Comparison of ENCODE assay signal across 8 cellular contexts in genomic region chr19:10835754-10836477, GRCh38. TPM values are rescaled to one million over a fixed set of nuclear protein-coding genes. Genes with fewer than 3 reads are reported as not detected.
DNase-seq lines count a peak whose midpoint lies in the region; ATAC-seq and TF ChIP-seq lines count a peak whose summit lies in the region.

TMED1 (minus strand) TSS chr19:10836212; CDS start chr19:10836191, 21 bp downstream.

- no peaks in the 10 kb centered on the region for H3K79me2 ChIP-seq in ACC112 (ENCODE audit: control insufficient read depth, insufficient read depth, low read length, unreplicated experiment)

- peak within 1 kb of the TSS; percentile 93 for H3K9ac ChIP-seq in iPS-20b (ENCODE audit: low read depth, low read length)

- intact Hi-C loops in breast epithelium (cut with DNase I; ENCODE audit: low total_unique reads): no loop called here

- peak; percentile 99 for DNase-seq in NCI-H2196 treated with DMSO at 0.1 percent for 48 hours (lab: John Stamatoyannopoulos, UW; ENCODE audit: unreplicated experiment)
- DNase-seq in breast epithelium (ENCODE audit: low spot score in 2 of 2): peak; percentile 100

- H3K27me3 ChIP-seq in ACC112 (ENCODE audit: insufficient read depth, low read length): no peaks in the 10 kb centered on the region
- no peaks in the 10 kb centered on the region for H3K27me3 ChIP-seq in breast epithelium
- H3K27me3 ChIP-seq in iPS-20b (ENCODE audit: insufficient read depth, low read length): peaks cover 4% of the 10 kb centered on the region; the same call in 1 of the 2 replicates

- TF ChIP-seq CTCF in VCaP (conservative IDR thresholded peaks at IDR 0.05) (no peak), breast epithelium (IDR thresholded peaks at IDR 0.05) (peak; percentile 56 to 91 (median 66))

- peak; percentile 48 for TF ChIP-seq POLR2A in breast epithelium (IDR thresholded peaks at IDR 0.05)

- H3K27ac ChIP-seq in ACC112 (ENCODE audit: low read depth, low read length) (peak within 1 kb of the TSS; percentile 95), VCaP (peak within 1 kb of the TSS; percentile 93), breast epithelium (peak within 1 kb of the TSS; percentile 97 to 100), iPS-20b (ENCODE audit: low read length) (peak within 1 kb of the TSS; percentile 95), skin epidermis (peak within 1 kb of the TSS; percentile 81 to 99 (median 96))

- H3K36me3 ChIP-seq in ACC112 (ENCODE audit: insufficient read depth, low read length) (no peaks in the 10 kb centered on the region), breast epithelium (no peaks in the 10 kb centered on the region), iPS-20b (ENCODE audit: insufficient read depth, low read depth, low read length) (peaks cover 24% of the 10 kb centered on the region)

- ATAC-seq in GM18867 (IDR thresholded peaks at IDR 0.05; ENCODE audit: unreplicated experiment) (peak; percentile 74), HG03108 (IDR thresholded peaks at IDR 0.05; ENCODE audit: unreplicated experiment) (peak; percentile 64)

- H3K4me3 ChIP-seq in ACC112 (ENCODE audit: low read depth, low read length) (peak within 1 kb of the TSS; percentile 96), breast epithelium (peak within 1 kb of the TSS; percentile 58 to 95 (median 65)), iPS-20b (ENCODE audit: low read length) (peak within 1 kb of the TSS; percentile 74), skin epidermis (peak within 1 kb of the TSS; percentile 50 to 87 (median 58))

- peak within 1 kb of the TSS; percentile 98 for H2AFZ ChIP-seq in ACC112 (ENCODE audit: low read length, unreplicated experiment)

- H3K9me3 ChIP-seq in breast epithelium (peaks cover 0 to 7% of the 10 kb centered on the region in 2 donors), iPS-20b (ENCODE audit: insufficient read depth, low read depth, low read length) (peaks cover 6% of the 10 kb centered on the region; the same call in 1 of the 2 replicates)

- peaks cover 9% of the 10 kb centered on the region for H3K4me1 ChIP-seq in ACC112 (ENCODE audit: control insufficient read depth, insufficient read depth, low read length, unreplicated experiment)
- H3K4me1 ChIP-seq in breast epithelium: no peaks in the 10 kb centered on the region
- H3K4me1 ChIP-seq in iPS-20b (ENCODE audit: insufficient read depth, low read length): no peaks in the 10 kb centered on the region

RNA-seq across cellular contexts. Expression of gene TMED1, which starts in this region (rescaled TPM):
- 10 to 100 TPM; 27.2 to 51.2 (median 42.4) TPM for total RNA-seq in breast epithelium

Comparison
In these comparisons a context has a peak if more than half of its experiments do, and no peak if none do; other contexts are left out.
1. Peak in every context shown above with its lines: DNase-seq, ATAC-seq, H3K4me3 ChIP-seq and H3K27ac ChIP-seq.